22 cellular contexts compared by ENCODE assay signal in the genomic region with DNA sequence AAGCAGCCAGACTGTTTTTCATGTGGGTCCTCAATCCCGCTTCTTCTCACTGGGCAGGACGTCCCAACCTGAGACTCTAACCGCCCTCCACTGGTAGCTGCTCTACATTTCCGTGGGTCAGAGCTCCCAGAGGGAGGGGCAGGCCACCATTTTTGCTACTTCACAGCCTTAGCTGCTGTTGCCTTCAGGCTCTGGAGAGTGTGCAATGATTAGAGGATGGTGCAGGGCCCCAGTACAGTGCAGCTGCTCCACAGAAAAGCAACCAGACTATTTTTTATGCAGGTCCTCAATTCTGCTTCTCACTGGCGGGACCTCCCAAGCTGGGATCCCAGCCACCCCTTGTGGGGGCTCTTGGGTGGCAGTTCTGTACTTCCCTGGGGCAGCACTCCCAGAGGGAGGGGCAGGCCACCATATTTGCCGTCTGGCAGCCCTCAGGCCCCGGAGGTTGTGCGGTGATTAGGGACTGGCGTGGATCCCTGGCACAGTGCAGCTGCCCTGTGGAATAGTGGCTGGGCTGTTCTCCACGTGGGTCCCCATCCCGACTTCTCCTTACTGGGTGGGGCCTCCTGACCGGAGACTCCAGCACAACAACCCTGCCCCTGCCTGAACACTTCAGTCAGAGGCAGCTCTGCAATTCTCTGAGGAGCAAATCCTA.
"Had no signal": no experiment of that assay in that cellular context is flagged by ENCODE, and none has a peak within 500 bp of the region (broad histone marks: within the 10 kb centered on the region; RNA-seq: fewer than 3 reads in every experiment).

No MANE protein-coding gene starts in this region.

- H3K27me3 Mint-ChIP-seq: activated CD4-positive, alpha-beta T cell treated with anti-CD3 and anti-CD28 coated beads for 36 hours; activated naive CD8-positive, alpha-beta T cell treated with anti-CD3 and anti-CD28 coated beads for 36 hours; effector memory CD8-positive, alpha-beta T cell had no signal

- ATAC-seq: activated CD4-positive, alpha-beta T cell treated with anti-CD3 and anti-CD28 coated beads for 36 hours; effector memory CD8-positive, alpha-beta T cell; psoas muscle; stimulated activated naive B cell treated with anti-CD40 and anti-IgM and Interleukin-4, amounts not matched to agents 10 μg/mL and 1 μg/mL and 100 μg/mL, for 72 hours had no signal

- DNase-seq: activated B cell treated with CpG ODN at 0.5 μM for 24 hours; activated CD4-positive, alpha-beta T cell treated with anti-CD3 and anti-CD28 coated beads for 36 hours; activated CD4-positive, alpha-beta T cell treated with anti-CD3 and anti-CD28 coated beads, Interleukin-2, amount 50 U/mL, for 4 hours; activated naive CD4-positive, alpha-beta T cell treated with Interleukin-2 at 50 U/mL for 16 hours; activated naive CD8-positive, alpha-beta T cell treated with anti-CD3 and anti-CD28 coated beads for 36 hours; activated T-cell treated with anti-CD3 and anti-CD28 coated beads, Interleukin-2, amount 50 U/mL, for 48 hours; colonic mucosa; effector memory CD8-positive, alpha-beta T cell; mesenchymal stem cell; naive B cell; psoas muscle; stimulated activated CD4-positive, alpha-beta T cell treated with anti-CD3 and anti-CD28 coated beads, Interleukin-2, amount 100 ng/mL, for 24 hours; stimulated activated naive B cell treated with anti-CD40 and anti-IgM and Interleukin-4, amounts not matched to agents 10 μg/mL and 1 μg/mL and 100 μg/mL, for 72 hours; T1000 had no signal

- H3K4me1 ChIP-seq: breast epithelium, colonic mucosa, esophagus muscularis mucosa, neural progenitor cell, psoas muscle, right atrium auricular region had no signal

- H3K36me3 Mint-ChIP-seq: activated naive CD8-positive, alpha-beta T cell treated with anti-CD3 and anti-CD28 coated beads for 36 hours; neural progenitor cell had no signal

- H3K9me3 ChIP-seq: colonic mucosa had no signal

- H3K36me3 ChIP-seq: breast epithelium, colonic mucosa, esophagus muscularis mucosa, neural progenitor cell, right atrium auricular region had no signal

- H3K27me3 ChIP-seq: breast epithelium, colonic mucosa, dorsolateral prefrontal cortex, esophagus muscularis mucosa, neural progenitor cell, right atrium auricular region had no signal

- H3K4me3 Mint-ChIP-seq: activated B cell treated with CpG ODN at 0.5 μM for 24 hours; activated CD4-positive, alpha-beta T cell treated with anti-CD3 and anti-CD28 coated beads for 36 hours; activated naive CD8-positive, alpha-beta T cell treated with anti-CD3 and anti-CD28 coated beads for 36 hours; central memory CD8-positive, alpha-beta T cell; effector memory CD8-positive, alpha-beta T cell; naive B cell; neural progenitor cell; stimulated activated naive B cell treated with anti-CD40 and anti-IgM and Interleukin-4, amounts not matched to agents 10 μg/mL and 1 μg/mL and 100 μg/mL, for 72 hours; T-helper 1 cell treated with Interleukin-12 subunit alpha and Interleukin-12 subunit beta and Interleukin-4 antibody, amounts not matched to agents 30 μg/mL and 1 μg/mL, for 36 hours had no signal

- H3K27ac Mint-ChIP-seq: activated B cell treated with CpG ODN at 0.5 μM for 24 hours; activated CD4-positive, alpha-beta T cell treated with anti-CD3 and anti-CD28 coated beads for 36 hours; activated naive CD8-positive, alpha-beta T cell treated with anti-CD3 and anti-CD28 coated beads for 36 hours; effector memory CD8-positive, alpha-beta T cell; naive B cell; neural progenitor cell; stimulated activated naive B cell treated with anti-CD40 and anti-IgM and Interleukin-4, amounts not matched to agents 10 μg/mL and 1 μg/mL and 100 μg/mL, for 72 hours; T-helper 1 cell treated with Interleukin-12 subunit alpha and Interleukin-12 subunit beta and Interleukin-4 antibody, amounts not matched to agents 30 μg/mL and 1 μg/mL, for 36 hours had no signal

- H3K4me3 ChIP-seq: breast epithelium, colonic mucosa, dorsolateral prefrontal cortex, esophagus muscularis mucosa, neural progenitor cell, psoas muscle, right atrium auricular region, skin epidermis had no signal

- H3K4me1 Mint-ChIP-seq: activated B cell treated with CpG ODN at 0.5 μM for 24 hours; activated CD4-positive, alpha-beta T cell treated with anti-CD3 and anti-CD28 coated beads for 36 hours; activated naive CD8-positive, alpha-beta T cell treated with anti-CD3 and anti-CD28 coated beads for 36 hours; central memory CD8-positive, alpha-beta T cell; naive B cell; neural progenitor cell; stimulated activated naive B cell treated with anti-CD40 and anti-IgM and Interleukin-4, amounts not matched to agents 10 μg/mL and 1 μg/mL and 100 μg/mL, for 72 hours had no signal

- H3K27ac ChIP-seq: breast epithelium, colonic mucosa, dorsolateral prefrontal cortex, esophagus muscularis mucosa, neural progenitor cell, psoas muscle, right atrium auricular region, skin epidermis had no signal
